ENCODE assay signal across 24 cellular contexts in genomic region chr12:67048371-67048770, GRCh38.
"Had no signal": no experiment of that assay in that cellular context is flagged by ENCODE, and none has a peak within 500 bp of the region (broad histone marks: within the 10 kb centered on the region; RNA-seq: fewer than 3 reads in every experiment).

No MANE protein-coding gene starts in this region.

- H3K27ac ChIP-seq: esophagus squamous epithelium, gastroesophageal sphincter, neural progenitor cell, pancreas, suprapubic skin, thyroid gland, upper lobe of left lung, uterus had no signal

- H3K36me3 Mint-ChIP-seq: memory B cell; natural killer cell treated with Interleukin-12 subunit alpha and Interleukin-12 subunit beta and Interleukin-15 and Interleukin-18, amount 100 ng/mL, for 72 hours; stimulated activated effector memory CD8-positive, alpha-beta T cell treated with anti-CD3 and anti-CD28 coated beads, Interleukin-12 subunit alpha, Interleukin-12 subunit beta, amount 100 ng/mL, for 72 hours had no signal

- H3K27me3 ChIP-seq: esophagus squamous epithelium, gastroesophageal sphincter, neural progenitor cell, pancreas, suprapubic skin, thyroid gland, upper lobe of left lung, uterus had no signal

- H2AFZ ChIP-seq: neural progenitor cell had no signal

- H3K9me3 ChIP-seq: esophagus squamous epithelium, gastroesophageal sphincter, pancreas, suprapubic skin, thyroid gland, upper lobe of left lung, uterus had no signal

- H3K4me3 ChIP-seq: esophagus squamous epithelium, gastroesophageal sphincter, neural progenitor cell, pancreas, suprapubic skin, thyroid gland, upper lobe of left lung, uterus had no signal

- H3K9me3 Mint-ChIP-seq: dendritic cell treated with granulocyte-macrophage colony-stimulating factor and Interleukin-4, amounts not matched to agents 40 ng/mL and 50 ng/mL, for 4 days; effector memory CD8-positive, alpha-beta T cell; memory B cell; natural killer cell treated with Interleukin-12 subunit alpha and Interleukin-12 subunit beta and Interleukin-15 and Interleukin-18, amount 100 ng/mL, for 72 hours; neural progenitor cell; stimulated activated effector memory CD8-positive, alpha-beta T cell treated with anti-CD3 and anti-CD28 coated beads, Interleukin-12 subunit alpha, Interleukin-12 subunit beta, amount 100 ng/mL, for 72 hours had no signal

- DNase-seq: effector memory CD8-positive, alpha-beta T cell; esophagus squamous epithelium; foreskin fibroblast; glutamatergic neuron; kidney; left colon; midbrain; nucleus accumbens; pancreas; right cardiac atrium; stimulated activated CD4-positive, alpha-beta T cell treated with anti-CD3 and anti-CD28 coated beads, Interleukin-4, amount 100 ng/mL, for 1 hour; stimulated activated CD8-positive, alpha-beta memory T cell treated with anti-CD3 and anti-CD28 coated beads, Interleukin-4, amount 100 ng/mL, for 48 hours; stimulated activated naive CD8-positive, alpha-beta T cell treated with anti-CD3 and anti-CD28 coated beads, Interleukin-15, Interleukin-2, amounts not matched to agents 100 U/mL and 50 U/mL, for 24 hours; thyroid gland; upper lobe of left lung; uterus had no signal

- H3K27me3 Mint-ChIP-seq: progenitor cell of endocrine pancreas had no signal

- H3K9ac ChIP-seq: neural progenitor cell had no signal

- H3K36me3 ChIP-seq: esophagus squamous epithelium, gastroesophageal sphincter, neural progenitor cell, pancreas, suprapubic skin, thyroid gland, upper lobe of left lung, uterus had no signal

- H3K4me3 Mint-ChIP-seq: dendritic cell treated with granulocyte-macrophage colony-stimulating factor and Interleukin-4, amounts not matched to agents 40 ng/mL and 50 ng/mL, for 4 days; effector memory CD8-positive, alpha-beta T cell; memory B cell; natural killer cell treated with Interleukin-12 subunit alpha and Interleukin-12 subunit beta and Interleukin-15 and Interleukin-18, amount 100 ng/mL, for 72 hours; neural progenitor cell; stimulated activated effector memory CD8-positive, alpha-beta T cell treated with anti-CD3 and anti-CD28 coated beads, Interleukin-12 subunit alpha, Interleukin-12 subunit beta, amount 100 ng/mL, for 72 hours had no signal

- H3K27ac Mint-ChIP-seq: dendritic cell treated with granulocyte-macrophage colony-stimulating factor and Interleukin-4, amounts not matched to agents 40 ng/mL and 50 ng/mL, for 4 days; effector memory CD8-positive, alpha-beta T cell; memory B cell; natural killer cell treated with Interleukin-12 subunit alpha and Interleukin-12 subunit beta and Interleukin-15 and Interleukin-18, amount 100 ng/mL, for 72 hours; neural progenitor cell; progenitor cell of endocrine pancreas; stimulated activated effector memory CD8-positive, alpha-beta T cell treated with anti-CD3 and anti-CD28 coated beads, Interleukin-12 subunit alpha, Interleukin-12 subunit beta, amount 100 ng/mL, for 72 hours had no signal

- H3K4me2 ChIP-seq: neural progenitor cell had no signal

- H3K4me1 ChIP-seq: esophagus squamous epithelium, gastroesophageal sphincter, pancreas, suprapubic skin, thyroid gland, upper lobe of left lung, uterus had no signal

- H3K4me1 Mint-ChIP-seq: memory B cell; stimulated activated effector memory CD8-positive, alpha-beta T cell treated with anti-CD3 and anti-CD28 coated beads, Interleukin-12 subunit alpha, Interleukin-12 subunit beta, amount 100 ng/mL, for 72 hours had no signal

- ATAC-seq: effector memory CD8-positive, alpha-beta T cell; gastroesophageal sphincter; left colon; natural killer cell treated with Interleukin-12 subunit alpha and Interleukin-12 subunit beta and Interleukin-15 and Interleukin-18, amount 100 ng/mL, for 72 hours; pancreas; right cardiac atrium; stimulated activated effector memory CD8-positive, alpha-beta T cell treated with anti-CD3 and anti-CD28 coated beads, Interleukin-12 subunit alpha, Interleukin-12 subunit beta, amount 100 ng/mL, for 72 hours; stimulated activated naive CD8-positive, alpha-beta T cell treated with anti-CD3 and anti-CD28 coated beads, Interleukin-15, Interleukin-2, amounts not matched to agents 100 U/mL and 50 U/mL, for 24 hours had no signal
